ENCODE assay signal across 13 cellular contexts in genomic region chr13:40776232-40776631, GRCh38. TPM values are rescaled to one million over a fixed set of nuclear protein-coding genes. Genes with fewer than 3 reads are reported as not detected.
A peak's percentile ranks its signal among the peaks of the same experiment; 100 is the strongest.
DNase-seq lines count a peak whose midpoint lies in the region; ATAC-seq, FAIRE-seq and TF ChIP-seq lines count a peak whose summit lies in the region.
"Had no signal": no experiment of that assay in that cellular context is flagged by ENCODE, and none has a peak within 500 bp of the region (broad histone marks: within the 10 kb centered on the region; RNA-seq: fewer than 3 reads in every experiment).

No MANE protein-coding gene starts in this region.

- H3K9me3 ChIP-seq in Peyer's patch, result no peaks in the 10 kb centered on the region
- H3K9me3 ChIP-seq in astrocyte (ENCODE audit: insufficient read depth, low read depth, low read length), result no peaks in the 10 kb centered on the region
- H3K9me3 ChIP-seq: tibial nerve had no signal

- no peaks in the 10 kb centered on the region for H4K20me1 ChIP-seq in astrocyte (ENCODE audit: insufficient read depth, low read length)

- no peaks in the 10 kb centered on the region for H3K36me3 Mint-ChIP-seq in astrocyte (ENCODE audit: low read depth, unreplicated experiment)
- H3K36me3 Mint-ChIP-seq in stimulated activated memory B cell treated with anti-CD40 and anti-IgM and Interleukin-4, amounts not matched to agents 10 μg/mL and 1 μg/mL and 100 μg/mL, for 72 hours, result no peaks in the 10 kb centered on the region

- H3K4me3 Mint-ChIP-seq in astrocyte (ENCODE audit: unreplicated experiment), result no peak overlapping the region
- H3K4me3 Mint-ChIP-seq in stimulated activated memory B cell treated with anti-CD40 and anti-IgM and Interleukin-4, amounts not matched to agents 10 μg/mL and 1 μg/mL and 100 μg/mL, for 72 hours, result no peak overlapping the region
- H3K4me3 Mint-ChIP-seq: nephron progenitor cell had no signal

- no peak for FAIRE-seq in astrocyte (lab: Jason Lieb, UNC)

- no peak overlapping the region for H3K9ac ChIP-seq in astrocyte (ENCODE audit: low read length)

- H3K27ac ChIP-seq in Peyer's patch, result peak overlapping the region; percentile 24 to 72 (median 66)
- H3K27ac ChIP-seq in astrocyte (ENCODE audit: low read depth, low read length), result no peak overlapping the region
- H3K27ac ChIP-seq: tibial nerve, WERI-Rb-1 had no signal

- H2AFZ ChIP-seq in astrocyte (ENCODE audit: low read depth, low read length), result no peak overlapping the region

- no peaks in the 10 kb centered on the region for H3K79me2 ChIP-seq in astrocyte (ENCODE audit: insufficient read depth, low read length)

- H3K36me3 ChIP-seq in Peyer's patch, result no peaks in the 10 kb centered on the region
- no peaks in the 10 kb centered on the region for H3K36me3 ChIP-seq in astrocyte (ENCODE audit: insufficient read depth, low read length)
- H3K36me3 ChIP-seq: tibial nerve, WERI-Rb-1 had no signal

- TF ChIP-seq CTCF in Peyer's patch (IDR thresholded peaks at IDR 0.05) (no peak), astrocyte (IDR thresholded peaks at IDR 0.05; ENCODE audit: insufficient read depth, low read depth, low read length) (no peak)

- H3K27me3 ChIP-seq in Peyer's patch (no peaks in the 10 kb centered on the region), astrocyte (ENCODE audit: insufficient read depth, low read length) (no peaks in the 10 kb centered on the region)
- H3K27me3 ChIP-seq: tibial nerve had no signal

- no peaks in the 10 kb centered on the region for H3K27me3 Mint-ChIP-seq in astrocyte (ENCODE audit: low read depth, unreplicated experiment)
- no peaks in the 10 kb centered on the region for H3K27me3 Mint-ChIP-seq in stimulated activated memory B cell treated with anti-CD40 and anti-IgM and Interleukin-4, amounts not matched to agents 10 μg/mL and 1 μg/mL and 100 μg/mL, for 72 hours

- H3K4me1 ChIP-seq in Peyer's patch, result peaks cover 0 to 13% (median 0%) of the 10 kb centered on the region in 4 donors
- H3K4me1 ChIP-seq in astrocyte (ENCODE audit: insufficient read depth, low read length), result peaks cover 8% of the 10 kb centered on the region

- H3K9me3 Mint-ChIP-seq in astrocyte (ENCODE audit: unreplicated experiment), result no peaks in the 10 kb centered on the region
- no peaks in the 10 kb centered on the region for H3K9me3 Mint-ChIP-seq in stimulated activated memory B cell treated with anti-CD40 and anti-IgM and Interleukin-4, amounts not matched to agents 10 μg/mL and 1 μg/mL and 100 μg/mL, for 72 hours
- H3K9me3 Mint-ChIP-seq: nephron progenitor cell had no signal

- no peak for ATAC-seq in stimulated activated memory B cell treated with anti-CD40 and anti-IgM and Interleukin-4, amounts not matched to agents 10 μg/mL and 1 μg/mL and 100 μg/mL, for 72 hours

- H3K4me3 ChIP-seq in Peyer's patch (no peak overlapping the region), astrocyte (ENCODE audit: insufficient read depth, low read depth, low read length) (no peak overlapping the region)
- H3K4me3 ChIP-seq: tibial nerve had no signal

- H3K27ac Mint-ChIP-seq in astrocyte (ENCODE audit: unreplicated experiment), result no peak overlapping the region
- peak overlapping the region; percentile 78 for H3K27ac Mint-ChIP-seq in stimulated activated memory B cell treated with anti-CD40 and anti-IgM and Interleukin-4, amounts not matched to agents 10 μg/mL and 1 μg/mL and 100 μg/mL, for 72 hours
- H3K27ac Mint-ChIP-seq: nephron progenitor cell had no signal

- peak; percentile 65 for DNase-seq in activated effector memory CD4-positive, alpha-beta T cell treated with anti-CD3 and anti-CD28 coated beads, Interleukin-2, amount 50 U/mL, for 16 hours
- no peak for DNase-seq in activated effector memory CD4-positive, alpha-beta T cell treated with Interleukin-2 at 50 U/mL for 16 hours
- DNase-seq in Peyer's patch (no peak), astrocyte (ENCODE audit: low read depth) (no peak), DMS79 (lab: John Stamatoyannopoulos, UW) (no peak), NCI-H2107 (lab: John Stamatoyannopoulos, UW) (no peak), SIG-M5 (lab: John Stamatoyannopoulos, UW) (no peak)
- DNase-seq: DMS153, NCI-H2081, nephron progenitor cell, WERI-Rb-1 had no signal

- H3K4me2 ChIP-seq in astrocyte (ENCODE audit: low read length), result peak overlapping the region; percentile 70

- TF ChIP-seq POLR2A in Peyer's patch (IDR thresholded peaks at IDR 0.05), result no peak

- peaks cover 7% of the 10 kb centered on the region for H3K4me1 Mint-ChIP-seq in astrocyte (ENCODE audit: low read depth, unreplicated experiment)
- peaks cover 21% of the 10 kb centered on the region for H3K4me1 Mint-ChIP-seq in stimulated activated memory B cell treated with anti-CD40 and anti-IgM and Interleukin-4, amounts not matched to agents 10 μg/mL and 1 μg/mL and 100 μg/mL, for 72 hours

RNA-seq across cellular contexts. Expression of gene MRPS31, which starts 5.2 kb away (rescaled TPM):
- 10 to 100 TPM; 12.4 to 26.8 (median 18.9) TPM for total RNA-seq in Peyer's patch
- 15.1 and 17.0 TPM in 2 replicates for total RNA-seq in astrocyte

RNA-seq across cellular contexts. Expression of gene SLC25A15, which starts 13.2 kb away (rescaled TPM):
- total RNA-seq in Peyer's patch (10 to 100 TPM; 19.0 to 92.8 (median 75.5) TPM), astrocyte (11.7 and 12.2 TPM in 2 replicates)
